Comparison of ENCODE assay signal across 23 cellular contexts in genomic region chr7:3120513-3120912, GRCh38.
DNase-seq lines count a peak whose midpoint lies in the region; ATAC-seq and TF ChIP-seq lines count a peak whose summit lies in the region.
"Had no signal": no experiment of that assay in that cellular context is flagged by ENCODE, and none has a peak within 500 bp of the region (broad histone marks: within the 10 kb centered on the region; RNA-seq: fewer than 3 reads in every experiment).

No MANE protein-coding gene starts in this region.

- H4K20me1 ChIP-seq in hepatocyte (ENCODE audit: insufficient read depth, poor library complexity, severe bottlenecking), result no peaks in the 10 kb centered on the region

- H3K79me2 ChIP-seq in hepatocyte, result no peaks in the 10 kb centered on the region

- H3K9me2 ChIP-seq in hepatocyte (replicated peaks; ENCODE audit: insufficient read depth), result no peaks in the 10 kb centered on the region

- H3K27ac Mint-ChIP-seq in activated CD4-positive, alpha-beta T cell treated with anti-CD3 and anti-CD28 coated beads, Interleukin-2, amount 10 ng/mL, durations not matched to agents 7 days and 5 days, result peak overlapping the region; percentile 4
- H3K27ac Mint-ChIP-seq in CD8-positive, alpha-beta T cell, result peak overlapping the region; percentile 82
- peak overlapping the region; percentile 57 for H3K27ac Mint-ChIP-seq in activated CD4-positive, alpha-beta memory T cell treated with anti-CD3 and anti-CD28 coated beads for 36 hours
- peak overlapping the region; percentile 84 to 99 (median 97) for H3K27ac Mint-ChIP-seq in immature natural killer cell
- H3K27ac Mint-ChIP-seq: activated B cell treated with CpG ODN at 0.5 μM for 24 hours, brain had no signal

- no peak overlapping the region for H2AFZ ChIP-seq in hepatocyte

- POLR2A ChIA-PET in activated CD4-positive, alpha-beta T cell treated with anti-CD3 and anti-CD28 coated beads, Interleukin-2, amount 10 ng/mL, durations not matched to agents 7 days and 5 days (lab: Charles Lee), result no interaction called here
- POLR2A ChIA-PET in CD8-positive, alpha-beta T cell (lab: Charles Lee), result interaction anchor here (0.8 to 1.9 kb wide), 6 partner anchors 26 to 133 kb away, joined by 3 to 7 read pairs (median 4); no protein-coding TSS in a partner anchor
- POLR2A ChIA-PET in activated CD4-positive, alpha-beta memory T cell treated with anti-CD3 and anti-CD28 coated beads for 36 hours (lab: Charles Lee), result interaction anchor here (1.0 to 2.5 kb wide), 3 partner anchors 14 to 226 kb away, joined by 3 to 9 read pairs (median 5); no protein-coding TSS in a partner anchor

- H3K36me3 Mint-ChIP-seq in activated CD4-positive, alpha-beta T cell treated with anti-CD3 and anti-CD28 coated beads, Interleukin-2, amount 10 ng/mL, durations not matched to agents 7 days and 5 days (ENCODE audit: low read depth), result peaks cover 30% of the 10 kb centered on the region
- no peaks in the 10 kb centered on the region for H3K36me3 Mint-ChIP-seq in CD8-positive, alpha-beta T cell
- peaks cover 6% of the 10 kb centered on the region for H3K36me3 Mint-ChIP-seq in activated CD4-positive, alpha-beta memory T cell treated with anti-CD3 and anti-CD28 coated beads for 36 hours
- H3K36me3 Mint-ChIP-seq in immature natural killer cell, result peaks cover 6 to 14% (median 10%) of the 10 kb centered on the region in 3 donors

- H3K9me3 Mint-ChIP-seq in activated CD4-positive, alpha-beta T cell treated with anti-CD3 and anti-CD28 coated beads, Interleukin-2, amount 10 ng/mL, durations not matched to agents 7 days and 5 days, result peaks cover 26% of the 10 kb centered on the region
- peaks cover 11% of the 10 kb centered on the region for H3K9me3 Mint-ChIP-seq in CD8-positive, alpha-beta T cell
- H3K9me3 Mint-ChIP-seq in activated CD4-positive, alpha-beta memory T cell treated with anti-CD3 and anti-CD28 coated beads for 36 hours, result peaks cover 11% of the 10 kb centered on the region
- peaks cover 2 to 8% (median 5%) of the 10 kb centered on the region in 6 donors for H3K9me3 Mint-ChIP-seq in immature natural killer cell

- no peak for TF ChIP-seq CTCF in CD8-positive, alpha-beta T cell (IDR thresholded peaks at IDR 0.05)
- TF ChIP-seq CTCF in hepatocyte (IDR thresholded peaks at IDR 0.05; ENCODE audit: poor library complexity), result no peak

- peaks cover 6% of the 10 kb centered on the region for H3K27me3 Mint-ChIP-seq in activated CD4-positive, alpha-beta T cell treated with anti-CD3 and anti-CD28 coated beads, Interleukin-2, amount 10 ng/mL, durations not matched to agents 7 days and 5 days
- no peaks in the 10 kb centered on the region for H3K27me3 Mint-ChIP-seq in CD8-positive, alpha-beta T cell (ENCODE audit: low read depth)
- H3K27me3 Mint-ChIP-seq in activated CD4-positive, alpha-beta memory T cell treated with anti-CD3 and anti-CD28 coated beads for 36 hours, result no peaks in the 10 kb centered on the region
- H3K27me3 Mint-ChIP-seq in immature natural killer cell (ENCODE audit: low read depth in 3 of 3), result peaks cover 3 to 20% (median 11%) of the 10 kb centered on the region in 3 donors

- CTCF ChIA-PET in activated CD4-positive, alpha-beta T cell treated with anti-CD3 and anti-CD28 coated beads, Interleukin-2, amount 10 ng/mL, durations not matched to agents 7 days and 5 days (lab: Charles Lee), result interaction anchor here (1.1 to 1.3 kb wide), 2 partner anchors 11 to 16 kb away, joined by 3 to 4 read pairs; no protein-coding TSS in a partner anchor
- CTCF ChIA-PET in CD8-positive, alpha-beta T cell (lab: Charles Lee), result no interaction called here
- CTCF ChIA-PET in activated CD4-positive, alpha-beta memory T cell treated with anti-CD3 and anti-CD28 coated beads for 36 hours (lab: Charles Lee), result interaction anchor here (1.2 to 7.3 kb wide), 3 partner anchors 14 to 54 kb away, joined by 3 to 35 read pairs (median 12); no protein-coding TSS in a partner anchor

- WGBS in hepatocyte (ENCODE audit: low lambda C conversion rate, missing lambda C conversion rate), result 87% methylated on average over 3 of the region's 3 CpGs

- no peaks in the 10 kb centered on the region for H3K9me3 ChIP-seq in CD8-positive, alpha-beta T cell (ENCODE audit: low read length)
- H3K9me3 ChIP-seq in hepatocyte (ENCODE audit: low read depth), result no peaks in the 10 kb centered on the region
- H3K9me3 ChIP-seq: adrenal gland, Peyer's patch, thyroid gland had no signal

- H3K4me1 Mint-ChIP-seq in activated CD4-positive, alpha-beta T cell treated with anti-CD3 and anti-CD28 coated beads, Interleukin-2, amount 10 ng/mL, durations not matched to agents 7 days and 5 days, result peaks cover 44% of the 10 kb centered on the region
- peaks cover 57% of the 10 kb centered on the region for H3K4me1 Mint-ChIP-seq in CD8-positive, alpha-beta T cell (ENCODE audit: low read depth)
- H3K4me1 Mint-ChIP-seq in activated CD4-positive, alpha-beta memory T cell treated with anti-CD3 and anti-CD28 coated beads for 36 hours (ENCODE audit: low read depth), result peaks cover 55% of the 10 kb centered on the region
- peaks cover 61 to 62% of the 10 kb centered on the region in 2 donors for H3K4me1 Mint-ChIP-seq in immature natural killer cell

- H3K27me3 ChIP-seq in CD8-positive, alpha-beta T cell (ENCODE audit: insufficient read depth, low read length), result no peaks in the 10 kb centered on the region
- no peaks in the 10 kb centered on the region for H3K27me3 ChIP-seq in hepatocyte
- H3K27me3 ChIP-seq: adrenal gland, Peyer's patch, thyroid gland had no signal

- peak overlapping the region; percentile 5 for H3K4me3 Mint-ChIP-seq in activated CD4-positive, alpha-beta T cell treated with anti-CD3 and anti-CD28 coated beads, Interleukin-2, amount 10 ng/mL, durations not matched to agents 7 days and 5 days
- H3K4me3 Mint-ChIP-seq in CD8-positive, alpha-beta T cell, result peak overlapping the region; percentile 76
- H3K4me3 Mint-ChIP-seq in activated CD4-positive, alpha-beta memory T cell treated with anti-CD3 and anti-CD28 coated beads for 36 hours, result peak overlapping the region; percentile 46
- H3K4me3 Mint-ChIP-seq in immature natural killer cell, result peak overlapping the region; percentile 63 to 99 (median 84)
- H3K4me3 Mint-ChIP-seq: activated B cell treated with CpG ODN at 0.5 μM for 24 hours had no signal

- no peaks in the 10 kb centered on the region for H3K36me3 ChIP-seq in CD8-positive, alpha-beta T cell (ENCODE audit: insufficient read depth, low read length)
- H3K36me3 ChIP-seq in hepatocyte (replicated peaks; ENCODE audit: insufficient read depth, low read depth), result no peaks in the 10 kb centered on the region
- H3K36me3 ChIP-seq: adrenal gland, left ventricle myocardium inferior, Peyer's patch, stomach, thyroid gland had no signal

- intact Hi-C loops in CD8-positive, alpha-beta T cell (cut with DNase I, micrococcal nuclease), result no loop called here
- intact Hi-C loops in activated CD4-positive, alpha-beta memory T cell treated with anti-CD3 and anti-CD28 coated beads for 36 hours (cut with micrococcal nuclease), result loop anchor here (1.0 to 2.0 kb wide), 2 partner anchors 26 to 57 kb away; no protein-coding TSS in a partner anchor

- ATAC-seq in CD8-positive, alpha-beta T cell, result peak; percentile 83
- no peak for ATAC-seq in HG02970 (IDR thresholded peaks at IDR 0.05; ENCODE audit: low FRiP score, unreplicated experiment)

- no peak overlapping the region for H3K4me2 ChIP-seq in hepatocyte

- no peak overlapping the region for H3K27ac ChIP-seq in CD8-positive, alpha-beta T cell (ENCODE audit: low read depth, low read length)
- H3K27ac ChIP-seq in hepatocyte, result no peak overlapping the region
- H3K27ac ChIP-seq: adrenal gland, left ventricle myocardium inferior, Peyer's patch, stomach, thyroid gland had no signal

- peaks cover 51% of the 10 kb centered on the region for H3K4me1 ChIP-seq in CD8-positive, alpha-beta T cell (ENCODE audit: insufficient read depth, low read length)
- H3K4me1 ChIP-seq in hepatocyte (ENCODE audit: insufficient read depth), result no peaks in the 10 kb centered on the region
- H3K4me1 ChIP-seq: adrenal gland, left ventricle myocardium inferior, thyroid gland had no signal

- H3K4me3 ChIP-seq in CD8-positive, alpha-beta T cell (ENCODE audit: low read depth, low read length), result no peak overlapping the region
- no peak overlapping the region for H3K4me3 ChIP-seq in hepatocyte
- H3K4me3 ChIP-seq: adrenal gland, left ventricle myocardium inferior, Peyer's patch, stomach, thyroid gland had no signal

- peak; percentile 45 for DNase-seq in activated CD4-positive, alpha-beta T cell treated with anti-CD3 and anti-CD28 coated beads, Interleukin-2, amount 10 ng/mL, durations not matched to agents 7 days and 5 days
- DNase-seq in activated CD4-positive, alpha-beta T cell treated with anti-CD3 and anti-CD28 coated beads, Interleukin-2, amount 50 U/mL, for 1 hour, result no peak
- DNase-seq in CD8-positive, alpha-beta T cell, result peak in 1 of 7 experiments; percentile 49
- DNase-seq in activated CD4-positive, alpha-beta memory T cell treated with anti-CD3 and anti-CD28 coated beads for 36 hours, result peak; percentile 58
- DNase-seq in immature natural killer cell (peak; percentile 71 to 81 (median 78)), NCI-H2196 treated with DMSO at 0.1 percent for 48 hours (lab: John Stamatoyannopoulos, UW; ENCODE audit: unreplicated experiment) (no peak), hepatocyte (ENCODE audit: low spot score) (no peak)
- DNase-seq: activated B cell treated with CpG ODN at 0.5 μM for 24 hours, adrenal gland, DMS53, IMR-90, islet precursor cell, left ventricle myocardium inferior, mesendoderm, NCI-H1105, NCI-H2029, NCI-H526 treated with DMSO at 0.1 percent for 48 hours, Peyer's patch, stomach, SW 1271, thyroid gland had no signal

Comparison
In these comparisons a context has a peak if more than half of its experiments do, and no peak if none do; other contexts are left out.
1. DNase-seq: peak in activated CD4-positive, alpha-beta T cell treated with anti-CD3 and anti-CD28 coated beads, Interleukin-2, amount 10 ng/mL, durations not matched to agents 7 days and 5 days (single experiment), activated CD4-positive, alpha-beta memory T cell treated with anti-CD3 and anti-CD28 coated beads for 36 hours (single experiment) and immature natural killer cell (3 of 3); none in activated CD4-positive, alpha-beta T cell treated with anti-CD3 and anti-CD28 coated beads, Interleukin-2, amount 50 U/mL, for 1 hour (single experiment), NCI-H2196 treated with DMSO at 0.1 percent for 48 hours (single experiment) and hepatocyte (single experiment).
2. H3K27ac Mint-ChIP-seq: peak in every context shown above with its lines; median percentile 97 in immature natural killer cell; 82 in CD8-positive, alpha-beta T cell; 57 in activated CD4-positive, alpha-beta memory T cell treated with anti-CD3 and anti-CD28 coated beads for 36 hours; 4 in activated CD4-positive, alpha-beta T cell treated with anti-CD3 and anti-CD28 coated beads, Interleukin-2, amount 10 ng/mL, durations not matched to agents 7 days and 5 days.
3. H3K4me3 Mint-ChIP-seq: peak in every context shown above with its lines; median percentile 84 in immature natural killer cell; 76 in CD8-positive, alpha-beta T cell; 46 in activated CD4-positive, alpha-beta memory T cell treated with anti-CD3 and anti-CD28 coated beads for 36 hours; 5 in activated CD4-positive, alpha-beta T cell treated with anti-CD3 and anti-CD28 coated beads, Interleukin-2, amount 10 ng/mL, durations not matched to agents 7 days and 5 days.